ENCODE assay signal across 15 cellular contexts in the genomic region with DNA sequence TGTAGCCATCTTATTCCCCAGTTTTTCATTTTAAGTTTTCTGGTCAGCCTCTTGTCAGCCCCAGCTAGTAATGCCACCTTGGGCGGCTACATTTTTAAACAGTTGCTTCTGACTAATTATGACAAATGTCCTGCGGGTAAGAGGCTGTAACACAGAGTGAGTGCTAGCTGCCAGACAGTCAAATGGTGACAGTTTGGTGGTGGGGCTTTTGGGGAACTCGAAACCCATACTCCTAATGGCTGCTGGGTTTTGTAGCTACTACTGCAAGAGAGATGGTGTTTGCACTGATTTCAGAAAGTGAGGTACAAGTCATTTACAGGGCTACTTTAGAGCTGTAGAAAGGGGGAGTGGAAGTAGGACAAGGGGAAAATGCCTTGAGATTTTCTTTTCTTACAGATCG.
"Had no signal": no experiment of that assay in that cellular context is flagged by ENCODE, and none has a peak within 500 bp of the region (broad histone marks: within the 10 kb centered on the region; RNA-seq: fewer than 3 reads in every experiment).

No MANE protein-coding gene starts in this region.

- ATAC-seq: left colon; mucosa of descending colon; sciatic nerve; stimulated activated naive B cell treated with anti-CD40 and anti-IgM and Interleukin-4, amounts not matched to agents 10 μg/mL and 1 μg/mL and 100 μg/mL, for 72 hours; T-helper 17 cell had no signal

- H3K4me1 Mint-ChIP-seq: stimulated activated naive B cell treated with anti-CD40 and anti-IgM and Interleukin-4, amounts not matched to agents 10 μg/mL and 1 μg/mL and 100 μg/mL, for 72 hours had no signal

- H3K9me3 ChIP-seq: colonic mucosa, mucosa of descending colon, spleen had no signal

- H3K27me3 Mint-ChIP-seq: activated B cell treated with CpG ODN at 0.5 μM for 24 hours; stimulated activated naive B cell treated with anti-CD40 and anti-IgM and Interleukin-4, amounts not matched to agents 10 μg/mL and 1 μg/mL and 100 μg/mL, for 72 hours; T-helper 17 cell had no signal

- DNase-seq: activated B cell treated with CpG ODN at 0.5 μM for 24 hours; activated gamma-delta T cell treated with Interleukin-2 at 50 U/mL for 16 hours; activated T-cell treated with anti-CD3 and anti-CD28 coated beads for 4 hours; colonic mucosa; foreskin melanocyte; head of caudate nucleus; left colon; mucosa of descending colon; nephron progenitor cell; spleen; stimulated activated CD4-positive, alpha-beta T cell treated with anti-CD3 and anti-CD28 coated beads, Interleukin-1b, Interleukin-23, amount 100 ng/mL, for 48 hours; stimulated activated naive B cell treated with anti-CD40 and anti-IgM and Interleukin-4, amounts not matched to agents 10 μg/mL and 1 μg/mL and 100 μg/mL, for 72 hours; T-helper 17 cell had no signal

- H3K27ac Mint-ChIP-seq: activated B cell treated with CpG ODN at 0.5 μM for 24 hours; nephron progenitor cell; stimulated activated naive B cell treated with anti-CD40 and anti-IgM and Interleukin-4, amounts not matched to agents 10 μg/mL and 1 μg/mL and 100 μg/mL, for 72 hours had no signal

- H3K4me3 Mint-ChIP-seq: activated B cell treated with CpG ODN at 0.5 μM for 24 hours; nephron progenitor cell; stimulated activated naive B cell treated with anti-CD40 and anti-IgM and Interleukin-4, amounts not matched to agents 10 μg/mL and 1 μg/mL and 100 μg/mL, for 72 hours; T-helper 17 cell had no signal

- H3K9me3 Mint-ChIP-seq: activated B cell treated with CpG ODN at 0.5 μM for 24 hours; stimulated activated naive B cell treated with anti-CD40 and anti-IgM and Interleukin-4, amounts not matched to agents 10 μg/mL and 1 μg/mL and 100 μg/mL, for 72 hours had no signal

- H3K4me3 ChIP-seq: colonic mucosa, mucosa of descending colon, SK-N-MC, spleen had no signal

- H3K4me1 ChIP-seq: colonic mucosa had no signal

- H3K27me3 ChIP-seq: colonic mucosa, spleen had no signal
